7 cellular contexts compared by ENCODE assay signal in genomic region chr1:65260851-65261473, GRCh38. TPM values are rescaled to one million over a fixed set of nuclear protein-coding genes. Genes with fewer than 3 reads are reported as not detected.
A peak's percentile ranks its signal among the peaks of the same experiment; 100 is the strongest.
DNase-seq lines count a peak whose midpoint lies in the region; ATAC-seq and TF ChIP-seq lines count a peak whose summit lies in the region.

No MANE protein-coding gene starts in this region.

- H3K27ac ChIP-seq in adrenal gland (peak overlapping the region; percentile 23 to 74 (median 64)), mesodermal cell (ENCODE audit: low read depth, low read length, severe bottlenecking) (peak overlapping the region; percentile 38)

- H3K4me1 ChIP-seq in adrenal gland (replicated peaks in 1 of 2) (peaks cover 4 to 33% of the 10 kb centered on the region in 2 donors), mesodermal cell (ENCODE audit: control insufficient read depth, insufficient read depth, low read length, poor library complexity, severe bottlenecking) (no peaks in the 10 kb centered on the region)

- H3K4me3 ChIP-seq in adrenal gland (no peak overlapping the region), mesodermal cell (ENCODE audit: extremely low read depth, insufficient read depth, low read length, poor library complexity, severe bottlenecking) (no peak overlapping the region)

- TF ChIP-seq POLR2A in adrenal gland (IDR thresholded peaks at IDR 0.05) = no peak

- ATAC-seq in GM18511 (IDR thresholded peaks at IDR 0.05; ENCODE audit: unreplicated experiment) (peak; percentile 54), HG02973 (IDR thresholded peaks at IDR 0.05; ENCODE audit: unreplicated experiment) (peak; percentile 40), left ventricle myocardium superior (no peak), HG03025 (IDR thresholded peaks at IDR 0.05; ENCODE audit: low FRiP score, unreplicated experiment) (no peak)

- H3K36me3 ChIP-seq in adrenal gland (replicated peaks in 1 of 2) (no peaks in the 10 kb centered on the region), mesodermal cell (ENCODE audit: control insufficient read depth, insufficient read depth, low read length) (no peaks in the 10 kb centered on the region)

- intact Hi-C loops in adrenal gland (cut with DNase I) (no loop called here), left ventricle myocardium superior (cut with micrococcal nuclease) (no loop called here)

- H3K27me3 ChIP-seq in adrenal gland = no peaks in the 10 kb centered on the region

- peak; percentile 57 to 83 (median 78) for DNase-seq in adrenal gland
- DNase-seq in left ventricle myocardium superior = no peak
- DNase-seq in RPMI8226 = no peak

- TF ChIP-seq CTCF in adrenal gland (IDR thresholded peaks at IDR 0.05) = no peak

- 34 to 50% (median 41%) methylated on average over 4 of the region's 4 CpGs for WGBS in adrenal gland, 4 donors
- 43 to 71% methylated on average over 1 to 3 of the region's 4 CpGs for WGBS in mesodermal cell (ENCODE audit: insufficient coverage in 2 of 2), 2 experiments

- H3K9me3 ChIP-seq in adrenal gland (replicated peaks in 1 of 3) = no peaks in the 10 kb centered on the region
- H3K9me3 ChIP-seq in mesodermal cell (ENCODE audit: control insufficient read depth, low read length) = no peaks in the 10 kb centered on the region

RNA-seq across cellular contexts. Expression of gene DNAJC6, which starts 48.4 kb away (rescaled TPM):
- total RNA-seq in adrenal gland (10 to 100 TPM in 6 of 8 donors, 1 to 10 TPM in 2; 7.5 to 23.7 (median 13.2) TPM), left ventricle myocardium superior (3.6 TPM)
- 10 to 100 TPM in 1 of 3 donors, 1 to 10 TPM in 2; 1.5 to 27.0 (median 2.7) TPM for polyA plus RNA-seq in adrenal gland
- polyA plus RNA-seq in mesodermal cell (2013, experiment 1 of 2) = 9.3 TPM
- polyA plus RNA-seq in mesodermal cell (2013, experiment 2 of 2) = 9.4 TPM

Comparison
In these comparisons a context has a peak if more than half of its experiments do, and no peak if none do; other contexts are left out.
1. ATAC-seq: peak in GM18511 (single experiment) and HG02973 (single experiment); none in left ventricle myocardium superior (single experiment) and HG03025 (single experiment).
2. DNase-seq: peak in adrenal gland (7 of 7); none in left ventricle myocardium superior (single experiment) and RPMI8226 (single experiment).